23 cellular contexts compared by ENCODE assay signal in the genomic region with DNA sequence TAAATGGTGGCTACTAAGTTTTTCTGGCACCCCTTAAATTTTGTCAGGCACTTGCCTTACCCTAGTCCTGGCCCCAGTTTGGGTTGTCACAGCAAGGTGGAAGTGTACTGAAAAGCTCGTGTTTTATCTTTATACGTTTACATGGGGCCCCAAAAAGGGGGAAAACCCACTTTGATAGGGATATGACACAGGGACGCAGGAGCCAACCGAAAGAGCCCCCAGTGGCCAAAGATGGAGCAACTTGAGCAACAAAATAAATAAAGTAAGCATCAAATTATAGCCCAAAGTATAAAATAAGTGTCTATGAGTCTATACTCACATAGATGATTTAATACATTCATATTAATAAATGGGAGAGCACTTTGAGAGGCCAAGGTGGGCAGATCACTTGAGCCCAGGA. TPM values are rescaled to one million over a fixed set of nuclear protein-coding genes. Genes with fewer than 3 reads are reported as not detected.
DNase-seq lines count a peak whose midpoint lies in the region; ATAC-seq and TF ChIP-seq lines count a peak whose summit lies in the region.
"Had no signal": no experiment of that assay in that cellular context is flagged by ENCODE, and none has a peak within 500 bp of the region (broad histone marks: within the 10 kb centered on the region; RNA-seq: fewer than 3 reads in every experiment).

No MANE protein-coding gene starts in this region.

- in situ Hi-C loops in mammary epithelial cell (cut with MboI; ENCODE audit: low sequenced_read_pairs in 2 of 2), result loop anchor here in 1 of 2 donors (10.0 kb wide), 1 partner anchor 92 kb away; a partner anchor contains a TSS

- 0 out of 2 replicates have a peak, but pooled peaks have one; percentile 21 for TF ChIP-seq CTCF in BJ (IDR thresholded peaks at IDR 0.05; ENCODE audit: insufficient read depth, low read depth, low read length)
- peak; percentile 21; the same call in 1 of the 2 replicates for TF ChIP-seq CTCF in GM12874 (IDR thresholded peaks at IDR 0.05; ENCODE audit: insufficient read depth, low read depth, low read length)
- TF ChIP-seq CTCF in CD4-positive, alpha-beta T cell (IDR thresholded peaks at IDR 0.05), result no peak
- TF ChIP-seq CTCF in mammary epithelial cell (conservative IDR thresholded peaks at IDR 0.05 in 1 of 2, IDR thresholded peaks at IDR 0.05 in 1 of 2; ENCODE audit: extremely low read depth in 1 of 2, insufficient read depth in 1 of 2, low read depth in 1 of 2, low read length in 2 of 2), result no peak

- H3K36me3 Mint-ChIP-seq in T-helper 17 cell (ENCODE audit: low read depth) (no peaks in the 10 kb centered on the region), memory B cell (no peaks in the 10 kb centered on the region)
- H3K36me3 Mint-ChIP-seq in CD4-positive, alpha-beta T cell (ENCODE audit: low read depth), result no peaks in the 10 kb centered on the region
- H3K36me3 Mint-ChIP-seq: CD8-positive, alpha-beta memory T cell had no signal

- ATAC-seq in T-helper 17 cell (peak; percentile 52), memory B cell (ENCODE audit: low read depth) (peak; percentile 60), left colon (no peak)
- no peak for ATAC-seq in CD4-positive, alpha-beta T cell (ENCODE audit: poor library complexity)
- ATAC-seq: stimulated activated naive CD8-positive, alpha-beta T cell treated with anti-CD3 and anti-CD28 coated beads, Interleukin-15, Interleukin-2, amounts not matched to agents 100 U/mL and 50 U/mL, for 24 hours had no signal

- no peaks in the 10 kb centered on the region for H4K20me1 ChIP-seq in mammary epithelial cell (ENCODE audit: insufficient read depth, low read length)

- H3K4me3 ChIP-seq in BJ (ENCODE audit: low read depth, low read length) (no peak overlapping the region), mammary epithelial cell (replicated peaks in 1 of 3; ENCODE audit: insufficient read depth in 1 of 3, low read depth in 2 of 3, low read length in 3 of 3) (no peak overlapping the region)
- H3K4me3 ChIP-seq: esophagus muscularis mucosa, tibial nerve had no signal

- H3K27me3 Mint-ChIP-seq in T-helper 17 cell (no peaks in the 10 kb centered on the region), memory B cell (no peaks in the 10 kb centered on the region)
- H3K27me3 Mint-ChIP-seq in CD4-positive, alpha-beta T cell, result no peaks in the 10 kb centered on the region

- 70% methylated on average over 4 of the region's 4 CpGs for WGBS in mammary epithelial cell (ENCODE audit: low coverage, missing lambda C conversion rate)

- dilution Hi-C loops in mammary epithelial cell (cut with HindIII; ENCODE audit: low sequenced_read_pairs), result no loop called here

- no peak overlapping the region for H3K4me3 Mint-ChIP-seq in T-helper 17 cell
- no peak overlapping the region for H3K4me3 Mint-ChIP-seq in memory B cell
- no peak overlapping the region for H3K4me3 Mint-ChIP-seq in CD4-positive, alpha-beta T cell
- H3K4me3 Mint-ChIP-seq: CD8-positive, alpha-beta memory T cell; nephron progenitor cell had no signal

- H3K4me2 ChIP-seq in mammary epithelial cell (ENCODE audit: insufficient read depth, low read depth, low read length), result no peak overlapping the region

- CTCF ChIA-PET in BJ (lab: Yijun Ruan, JAX) (interaction anchor here (0.6 kb wide), 1 partner anchor 103 kb away, joined by 3 read pairs; no protein-coding TSS in a partner anchor), mammary epithelial cell (lab: Charles Lee; ENCODE audit: low non-redundant PET) (no interaction called here)
- CTCF ChIA-PET in CD4-positive, alpha-beta T cell (lab: Charles Lee), result no interaction called here

- H3K79me2 ChIP-seq in mammary epithelial cell (ENCODE audit: insufficient read depth, low read length), result no peaks in the 10 kb centered on the region

- no peaks in the 10 kb centered on the region for H3K9me3 Mint-ChIP-seq in memory B cell
- no peaks in the 10 kb centered on the region for H3K9me3 Mint-ChIP-seq in CD4-positive, alpha-beta T cell
- H3K9me3 Mint-ChIP-seq: CD8-positive, alpha-beta memory T cell had no signal

- no peak overlapping the region for H2AFZ ChIP-seq in mammary epithelial cell (ENCODE audit: low read depth, low read length)

- no peaks in the 10 kb centered on the region for H3K4me1 ChIP-seq in mammary epithelial cell (ENCODE audit: insufficient read depth, low read length)

- no peaks in the 10 kb centered on the region for H3K36me3 ChIP-seq in BJ (ENCODE audit: control insufficient read depth, insufficient read depth, low read length)
- H3K36me3 ChIP-seq in mammary epithelial cell (ENCODE audit: insufficient read depth, low read length), result no peaks in the 10 kb centered on the region
- H3K36me3 ChIP-seq: esophagus muscularis mucosa, tibial nerve had no signal

- H3K27ac ChIP-seq in CD4-positive, alpha-beta T cell (ENCODE audit: low read depth, low read length), result no peak overlapping the region
- no peak overlapping the region for H3K27ac ChIP-seq in mammary epithelial cell (ENCODE audit: insufficient read depth, low read depth, low read length)
- H3K27ac ChIP-seq: esophagus muscularis mucosa, tibial nerve had no signal

- H3K27me3 ChIP-seq in BJ (ENCODE audit: control insufficient read depth, insufficient read depth, low read length), result no peaks in the 10 kb centered on the region
- H3K27me3 ChIP-seq in CD4-positive, alpha-beta T cell (ENCODE audit: control insufficient read depth, insufficient read depth, low read length), result no peaks in the 10 kb centered on the region
- no peaks in the 10 kb centered on the region for H3K27me3 ChIP-seq in mammary epithelial cell (ENCODE audit: insufficient read depth, low read length)
- H3K27me3 ChIP-seq: esophagus muscularis mucosa, tibial nerve had no signal

- BruUV-seq in mammary epithelial cell (replicated peaks; lab: Mats Ljungman, UMichigan), result no TSS peak

- H3K27ac Mint-ChIP-seq in T-helper 17 cell (no peak overlapping the region), memory B cell (no peak overlapping the region)
- H3K27ac Mint-ChIP-seq in CD4-positive, alpha-beta T cell, result no peak overlapping the region
- H3K27ac Mint-ChIP-seq: nephron progenitor cell had no signal

- no peaks in the 10 kb centered on the region for H3K9me3 ChIP-seq in T-helper 17 cell (ENCODE audit: control insufficient read depth, low read length, poor library complexity, severe bottlenecking)
- H3K9me3 ChIP-seq in CD4-positive, alpha-beta T cell (ENCODE audit: control insufficient read depth, low read length), result no peaks in the 10 kb centered on the region
- H3K9me3 ChIP-seq in mammary epithelial cell (replicated peaks; ENCODE audit: insufficient read depth, low read length), result no peaks in the 10 kb centered on the region
- H3K9me3 ChIP-seq: esophagus muscularis mucosa, tibial nerve had no signal

- H3K4me1 Mint-ChIP-seq in T-helper 17 cell, result no peaks in the 10 kb centered on the region
- peaks cover 9% of the 10 kb centered on the region for H3K4me1 Mint-ChIP-seq in memory B cell
- H3K4me1 Mint-ChIP-seq in CD4-positive, alpha-beta T cell (ENCODE audit: low read depth), result no peaks in the 10 kb centered on the region
- H3K4me1 Mint-ChIP-seq: CD8-positive, alpha-beta memory T cell had no signal

- H3K9ac ChIP-seq in mammary epithelial cell (ENCODE audit: insufficient read depth, low read length), result no peak overlapping the region

- DNase-seq in BJ (ENCODE audit: low read depth), result no peak
- no peak for DNase-seq in T-helper 17 cell
- no peak for DNase-seq in memory B cell (ENCODE audit: low spot score in 2 of 2)
- DNase-seq in left colon, result no peak
- DNase-seq in NCI-H2227 (lab: John Stamatoyannopoulos, UW; ENCODE audit: unreplicated experiment), result no peak
- DNase-seq in CD4-positive, alpha-beta T cell, result no peak
- no peak for DNase-seq in mammary epithelial cell
- DNase-seq: activated CD4-positive, CD25-positive, alpha-beta regulatory T cell treated with anti-CD3 and anti-CD28 coated beads, Interleukin-2, amount 50 U/mL, for 72 hours; activated naive CD4-positive, alpha-beta T cell; CD8-positive, alpha-beta memory T cell; DMS53; effector CD8-positive, alpha-beta T cell; HCEC 1CT; midbrain; NCI-H1417; NCI-H2107; NCI-H526 treated with DMSO at 0.1 percent for 48 hours; nephron progenitor cell; Right ventricle myocardium superior; stimulated activated naive CD8-positive, alpha-beta T cell treated with anti-CD3 and anti-CD28 coated beads, Interleukin-15, Interleukin-2, amounts not matched to agents 100 U/mL and 50 U/mL, for 24 hours had no signal

- intact Hi-C loops in left colon (cut with DNase I, micrococcal nuclease), result no loop called here
- intact Hi-C loops in CD4-positive, alpha-beta T cell (cut with DNase I, micrococcal nuclease), result no loop called here
- intact Hi-C loops in mammary epithelial cell (cut with micrococcal nuclease), result no loop called here

- POLR2A ChIA-PET in BJ (lab: Charles Lee), result no interaction called here
- POLR2A ChIA-PET in CD4-positive, alpha-beta T cell (lab: Charles Lee), result no interaction called here

RNA-seq across cellular contexts. Expression of a gene that starts 5.0 kb away (rescaled TPM):
- 0.04 and 0.07 TPM in 2 replicates for polyA plus RNA-seq in BJ (2011; rRNA removed)
- polyA minus RNA-seq in BJ (2011; rRNA and poly(A)+ RNA removed), result not detected in 2 replicates
- total RNA-seq in T-helper 17 cell, result 1 to 10 TPM in 1 of 2 donors, not detected in 1; 2.3 TPM
- under 1 TPM in 1 of 2 donors, not detected in 1; 0.28 TPM for total RNA-seq in left colon
- total RNA-seq in CD4-positive, alpha-beta T cell, result not detected
- total RNA-seq in mammary epithelial cell, result not detected
- not detected for polyA plus RNA-seq in mammary epithelial cell
- polyA minus RNA-seq in mammary epithelial cell, result not detected
- total RNA-seq: CD8-positive, alpha-beta memory T cell; tibial nerve had no signal
- polyA plus RNA-seq: CD8-positive, alpha-beta memory T cell had no signal

RNA-seq across cellular contexts. Expression of a gene that starts 24.8 kb away (rescaled TPM):
- polyA plus RNA-seq in BJ (2011; rRNA removed) (306 and 363 TPM in 2 replicates), mammary epithelial cell (131 TPM)
- 217 and 356 TPM in 2 replicates for polyA minus RNA-seq in BJ (2011; rRNA and poly(A)+ RNA removed)
- total RNA-seq in T-helper 17 cell (100 to 1,000 TPM; 225 to 255 TPM), left colon (100 to 1,000 TPM; 156 to 184 TPM), mammary epithelial cell (100 to 1,000 TPM; 166 to 239 TPM)
- 100 to 1,000 TPM; 217 to 227 TPM for total RNA-seq in CD4-positive, alpha-beta T cell
- polyA minus RNA-seq in mammary epithelial cell, result 238 TPM

RNA-seq across cellular contexts. Expression of a gene that starts 32.6 kb away (rescaled TPM):
- polyA plus RNA-seq in BJ (2011; rRNA removed) (15.4 and 19.2 TPM in 2 replicates), mammary epithelial cell (2.8 TPM)
- 32.7 and 40.9 TPM in 2 replicates for polyA minus RNA-seq in BJ (2011; rRNA and poly(A)+ RNA removed)
- total RNA-seq in T-helper 17 cell (100 to 1,000 TPM; 381 to 578 TPM), left colon (100 to 1,000 TPM in 1 of 2 donors, 10 to 100 TPM in 1; 57.7 to 125 TPM), mammary epithelial cell (10 to 100 TPM in 1 of 2 donors, 1 to 10 TPM in 1; 2.7 to 10.2 TPM)
- 100 to 1,000 TPM; 424 to 434 TPM for total RNA-seq in CD4-positive, alpha-beta T cell
- polyA minus RNA-seq in mammary epithelial cell, result 12.4 TPM

Comparison
In these comparisons a context has a peak if more than half of its experiments do, and no peak if none do; other contexts are left out.
1. CTCF ChIP-seq: peak in BJ (single experiment) and GM12874 (single experiment); none in CD4-positive, alpha-beta T cell (single experiment) and mammary epithelial cell (0 of 2).
2. ATAC-seq: peak in T-helper 17 cell (single experiment) and memory B cell (single experiment); none in left colon (single experiment) and CD4-positive, alpha-beta T cell (single experiment).
3. RNA of a gene that starts 32.6 kb away (total RNA-seq): 381 to 578 TPM in T-helper 17 cell, 424 to 434 TPM in CD4-positive, alpha-beta T cell and 57.7 to 125 TPM in left colon; 2.7 to 10.2 TPM in mammary epithelial cell; every median in the first group is over 4 times any median in the second.